In genomic region chr5:114007678-114008077, GRCh38 we compare ENCODE assay signal across 35 cellular contexts.
"Had no signal": no experiment of that assay in that cellular context is flagged by ENCODE, and none has a peak within 500 bp of the region (broad histone marks: within the 10 kb centered on the region; RNA-seq: fewer than 3 reads in every experiment).

No MANE protein-coding gene starts in this region.

- H3K4me2 ChIP-seq: KMS-11 had no signal

- H3K4me3 ChIP-seq: MG63 had no signal

- H3K9me3 ChIP-seq: MG63 had no signal

- H3K27me3 ChIP-seq: MG63 had no signal

- DNase-seq: Karpas-422, Kasumi-1, KBM-7, KG1, MG63, MM.1S, MV-4-11, NCI-H1048, NCI-H1092, NCI-H1092 treated with DMSO at 0.1 percent for 48 hours, NCI-H1105, NCI-H1105 treated with DMSO at 0.1 percent for 48 hours, NCI-H1417, NCI-H1417 treated with DMSO at 0.1 percent for 48 hours, NCI-H1436, NCI-H1436 treated with DMSO at 0.1 percent for 48 hours, NCI-H146, NCI-H1694, NCI-H1694 treated with DMSO at 0.1 percent for 48 hours, NCI-H187, NCI-H187 treated with DMSO at 0.1 percent for 48 hours, NCI-H1930, NCI-H2029, NCI-H2029 treated with DMSO at 0.1 percent for 48 hours, NCI-H2081, NCI-H2081 treated with DMSO at 0.1 percent for 48 hours, NCI-H2107, NCI-H2171, NCI-H2171 treated with DMSO at 0.1 percent for 48 hours, NCI-H2227 treated with DMSO at 0.1 percent for 48 hours, NCI-H226, NCI-H345, NCI-H446, NCI-H446 treated with DMSO at 0.1 percent for 48 hours had no signal

- H3K36me3 ChIP-seq: MG63 had no signal

- H3K27ac ChIP-seq: KMS-11 had no signal

- H3K9ac ChIP-seq: KMS-11 had no signal
